Comparison of ENCODE assay signal across 13 cellular contexts in the genomic region with DNA sequence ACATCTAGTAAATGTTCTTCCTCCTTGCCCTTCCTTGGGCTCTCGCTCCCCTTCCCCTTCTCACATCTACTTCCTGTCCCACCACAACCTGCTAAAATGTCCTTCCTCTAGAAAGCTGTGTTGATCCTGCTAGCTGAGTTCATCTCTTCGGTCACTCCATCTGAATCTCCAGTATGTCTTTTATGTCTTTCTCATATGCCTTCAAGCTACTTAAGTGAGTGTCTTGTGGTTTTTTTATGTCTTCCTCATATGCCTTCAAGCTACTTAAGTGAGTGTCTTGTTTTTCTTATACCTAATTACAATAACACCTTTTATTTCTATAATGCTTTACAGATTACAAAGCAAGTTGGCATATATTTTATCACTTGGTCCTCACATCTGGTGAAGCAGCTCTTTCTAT.
"Had no signal": no experiment of that assay in that cellular context is flagged by ENCODE, and none has a peak within 500 bp of the region (broad histone marks: within the 10 kb centered on the region; RNA-seq: fewer than 3 reads in every experiment).

No MANE protein-coding gene starts in this region.

- H3K4me1 ChIP-seq: ascending aorta had no signal

- FAIRE-seq: small intestine, urothelium cell line had no signal

- H3K4me3 Mint-ChIP-seq: activated CD4-positive, alpha-beta T cell treated with anti-CD3 and anti-CD28 coated beads, Interleukin-2, amount 10 ng/mL, durations not matched to agents 24 days and 14 days; naive thymus-derived CD8-positive, alpha-beta T cell; WTC11 had no signal

- H3K9me3 ChIP-seq: ascending aorta, mucosa of descending colon, neutrophil had no signal

- ATAC-seq: left lobe of liver; mucosa of descending colon; naive thymus-derived CD8-positive, alpha-beta T cell; right cardiac atrium; WTC11 had no signal

- H3K27ac Mint-ChIP-seq: activated CD4-positive, alpha-beta T cell treated with anti-CD3 and anti-CD28 coated beads, Interleukin-2, amount 10 ng/mL, durations not matched to agents 24 days and 14 days; WTC11 had no signal

- DNase-seq: activated CD4-positive, alpha-beta T cell treated with anti-CD3 and anti-CD28 coated beads, Interleukin-2, amount 10 ng/mL, durations not matched to agents 24 days and 14 days; foreskin melanocyte; head of caudate nucleus; mucosa of descending colon; naive thymus-derived CD8-positive, alpha-beta T cell; posterior cingulate gyrus; right cardiac atrium; small intestine had no signal

- H3K4me3 ChIP-seq: ascending aorta, mucosa of descending colon had no signal

- H3K36me3 Mint-ChIP-seq: WTC11 had no signal

- H3K27me3 ChIP-seq: ascending aorta, neutrophil had no signal

- H3K27ac ChIP-seq: ascending aorta, neutrophil had no signal

- H3K36me3 ChIP-seq: ascending aorta, neutrophil had no signal
